Comparison of ENCODE assay signal across 8 cellular contexts in the genomic region with DNA sequence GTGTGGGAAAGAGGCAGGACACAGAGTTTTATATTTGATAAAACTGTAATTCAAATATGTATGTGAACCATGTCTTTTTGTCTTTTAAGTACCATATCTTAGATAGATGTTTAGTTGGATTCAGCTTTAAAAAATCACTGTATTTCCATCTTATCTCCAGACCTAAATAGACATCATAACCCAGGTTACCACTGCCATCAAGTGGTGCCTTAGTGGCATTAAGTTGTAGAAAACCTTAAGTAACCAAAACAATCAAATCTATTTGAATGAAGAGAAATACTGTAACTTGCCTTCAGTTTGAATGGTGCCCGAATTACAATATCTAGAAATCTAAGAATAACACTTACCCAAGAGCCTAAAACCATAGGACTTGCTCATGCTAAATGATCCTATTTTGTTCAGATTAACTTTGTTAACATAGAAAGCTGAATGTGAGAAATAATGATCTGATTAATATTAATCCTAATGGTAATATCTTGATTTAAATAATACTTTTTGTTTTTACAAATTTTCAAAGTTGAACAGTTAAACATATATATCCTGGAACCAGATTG.
DNase-seq lines count a peak whose midpoint lies in the region; ATAC-seq and TF ChIP-seq lines count a peak whose summit lies in the region.

No MANE protein-coding gene starts in this region.

- peaks cover 11% of the 10 kb centered on the region for H3K27me3 ChIP-seq in OCI-LY3 (ENCODE audit: low read depth, low read length)

- H3K4me3 ChIP-seq in AG10803 (ENCODE audit: low read length): no peak overlapping the region
- H3K4me3 ChIP-seq in OCI-LY3 (ENCODE audit: low read length): no peak overlapping the region

- H3K4me2 ChIP-seq in OCI-LY3 (ENCODE audit: low read length): no peak overlapping the region

- peak; percentile 42 for TF ChIP-seq CTCF in AG10803 (conservative IDR thresholded peaks at IDR 0.05; ENCODE audit: low read length)
- TF ChIP-seq CTCF in OCI-LY3 (IDR thresholded peaks at IDR 0.05; ENCODE audit: low read depth, low read length): peak; percentile 66

- H2AFZ ChIP-seq in OCI-LY3 (ENCODE audit: low read depth, low read length): no peak overlapping the region

- ATAC-seq in GM18873 (IDR thresholded peaks at IDR 0.05; ENCODE audit: low FRiP score, unreplicated experiment): no peak
- no peak for ATAC-seq in HG02885 (IDR thresholded peaks at IDR 0.05; ENCODE audit: poor library complexity, unreplicated experiment)

- H4K20me1 ChIP-seq in OCI-LY3 (ENCODE audit: insufficient read depth, low read length): no peaks in the 10 kb centered on the region

- no peak overlapping the region for H3K27ac ChIP-seq in OCI-LY3 (ENCODE audit: low read length)

- DNase-seq in AG10803 (ENCODE audit: low read depth) (peak; percentile 25), HCEC 1CT (peak; percentile 37), fibroblast of the conjunctiva (ENCODE audit: low read depth) (peak; percentile 33), NCI-H187 (lab: John Stamatoyannopoulos, UW) (no peak)
- no peak for DNase-seq in stimulated activated CD4-positive, alpha-beta T cell treated with anti-CD3 and anti-CD28 coated beads, Interleukin-4, amount 100 ng/mL, for 24 hours

- no peaks in the 10 kb centered on the region for H3K9me3 ChIP-seq in OCI-LY3 (ENCODE audit: insufficient read depth, low read length)

- no peaks in the 10 kb centered on the region for H3K4me1 ChIP-seq in OCI-LY3 (ENCODE audit: low read length)

- no peaks in the 10 kb centered on the region for H3K79me2 ChIP-seq in OCI-LY3 (ENCODE audit: low read length)

- H3K9ac ChIP-seq in OCI-LY3 (ENCODE audit: low read length): no peak overlapping the region

- H3K36me3 ChIP-seq in OCI-LY3 (replicated peaks; ENCODE audit: low read depth, low read length): no peaks in the 10 kb centered on the region

Comparison
In these comparisons a context has a peak if more than half of its experiments do, and no peak if none do; other contexts are left out.
1. DNase-seq: peak in AG10803 (single experiment), HCEC 1CT (single experiment) and fibroblast of the conjunctiva (single experiment); none in stimulated activated CD4-positive, alpha-beta T cell treated with anti-CD3 and anti-CD28 coated beads, Interleukin-4, amount 100 ng/mL, for 24 hours (single experiment) and NCI-H187 (0 of 2).